ENCODE assay signal across 12 cellular contexts in the genomic region with DNA sequence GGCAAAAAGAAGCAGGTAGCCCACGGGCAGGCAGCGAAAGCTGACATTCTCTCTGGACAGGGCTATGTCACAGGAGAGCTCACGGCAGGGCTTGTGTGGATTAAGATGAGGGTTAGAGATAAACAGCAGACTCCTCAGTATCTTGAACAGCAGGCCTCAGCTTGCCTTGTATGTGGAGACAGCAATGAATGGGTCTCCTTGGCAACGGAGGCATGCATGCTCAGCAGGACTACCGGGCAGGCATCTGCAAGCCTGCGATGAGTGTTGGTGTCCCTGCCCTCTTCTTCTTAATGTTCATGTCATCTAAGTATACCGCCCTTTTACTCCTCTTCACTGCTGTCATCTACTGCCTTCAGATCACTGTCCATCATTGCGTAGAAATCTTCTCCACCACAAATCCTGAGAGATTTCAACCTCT.
DNase-seq lines count a peak whose midpoint lies in the region; ATAC-seq, FAIRE-seq and TF ChIP-seq lines count a peak whose summit lies in the region.
"Had no signal": no experiment of that assay in that cellular context is flagged by ENCODE, and none has a peak within 500 bp of the region (broad histone marks: within the 10 kb centered on the region; RNA-seq: fewer than 3 reads in every experiment).

No MANE protein-coding gene starts in this region.

- H4K20me1 ChIP-seq in smooth muscle cell (ENCODE audit: low read depth): no peaks in the 10 kb centered on the region

- H3K27me3 ChIP-seq in esophagus (ENCODE audit: control insufficient read depth in 1 of 2, insufficient read depth in 2 of 2, low read length in 2 of 2) (no peaks in the 10 kb centered on the region), smooth muscle cell (ENCODE audit: low read depth) (no peaks in the 10 kb centered on the region)
- H3K27me3 ChIP-seq: esophagus muscularis mucosa had no signal

- H3K79me2 ChIP-seq in smooth muscle cell (ENCODE audit: low read depth): no peaks in the 10 kb centered on the region

- peak overlapping the region; percentile 71 for H3K4me2 ChIP-seq in smooth muscle cell

- H3K9me3 ChIP-seq in esophagus (ENCODE audit: control insufficient read depth in 2 of 2, insufficient read depth in 1 of 2, low read depth in 1 of 2, low read length in 1 of 2) (no peaks in the 10 kb centered on the region), smooth muscle cell (replicated peaks; ENCODE audit: low read depth) (no peaks in the 10 kb centered on the region)
- H3K9me3 ChIP-seq: esophagus muscularis mucosa, lower lobe of right lung had no signal

- peak overlapping the region; percentile 58 for H3K9ac ChIP-seq in smooth muscle cell (ENCODE audit: low read depth)

- TF ChIP-seq CTCF in smooth muscle cell (IDR thresholded peaks at IDR 0.05; ENCODE audit: borderline replicate concordance, insufficient read depth, poor library complexity, severe bottlenecking): no peak

- WGBS in esophagus, 2 donors: 47 to 63% methylated on average over 8 of the region's 8 CpGs
- 16% methylated on average over 8 of the region's 8 CpGs for WGBS in smooth muscle cell (ENCODE audit: low lambda C conversion rate)

- no peak overlapping the region for H3K4me3 ChIP-seq in esophagus (ENCODE audit: low read depth in 1 of 2, low read length in 2 of 2)
- no peak overlapping the region for H3K4me3 ChIP-seq in smooth muscle cell
- H3K4me3 ChIP-seq: esophagus muscularis mucosa, lower lobe of right lung had no signal

- H3K36me3 ChIP-seq in esophagus (ENCODE audit: control insufficient read depth in 2 of 2, insufficient read depth in 2 of 2, low read length in 1 of 2) (no peaks in the 10 kb centered on the region), smooth muscle cell (ENCODE audit: low read depth) (no peaks in the 10 kb centered on the region)
- H3K36me3 ChIP-seq: esophagus muscularis mucosa, lower lobe of right lung had no signal

- peak overlapping the region; percentile 8 for H2AFZ ChIP-seq in smooth muscle cell (ENCODE audit: low read depth)

- DNase-seq in NCI-H1436 (lab: John Stamatoyannopoulos, UW): peak; percentile 8
- DNase-seq in NCI-H1436 treated with DMSO at 0.1 percent for 48 hours (lab: John Stamatoyannopoulos, UW): no peak
- DNase-seq in OCI-M1 (lab: John Stamatoyannopoulos, UW): peak; percentile 81
- DNase-seq in smooth muscle cell (lab: John Stamatoyannopoulos, UW; ENCODE audit: unreplicated experiment): no peak
- DNase-seq in GM19239 (ENCODE audit: insufficient read length, low spot score): no peak
- DNase-seq: activated CD4-positive, CD25-positive, alpha-beta regulatory T cell; lower lobe of right lung had no signal

- H3K27ac ChIP-seq in esophagus (ENCODE audit: low read depth in 2 of 2, low read length in 1 of 2) (peak overlapping the region; percentile 68 to 79), smooth muscle cell (ENCODE audit: low read depth) (peak overlapping the region; percentile 86)
- H3K27ac ChIP-seq: esophagus muscularis mucosa, lower lobe of right lung had no signal

- ATAC-seq in HG03175 (IDR thresholded peaks at IDR 0.05; ENCODE audit: unreplicated experiment) (no peak), HG03025 (IDR thresholded peaks at IDR 0.05; ENCODE audit: low FRiP score, unreplicated experiment) (no peak)

- peaks cover 0 to 10% of the 10 kb centered on the region in 2 donors for H3K4me1 ChIP-seq in esophagus (ENCODE audit: control insufficient read depth in 2 of 2, insufficient read depth in 2 of 2, low read length in 1 of 2)
- peaks cover 21% of the 10 kb centered on the region for H3K4me1 ChIP-seq in smooth muscle cell (ENCODE audit: low read depth)

- no peak for FAIRE-seq in GM19239 (lab: Jason Lieb, UNC)
- FAIRE-seq: A204.1 had no signal

- H3F3A ChIP-seq in smooth muscle cell (ENCODE audit: low read depth): peaks cover 3% of the 10 kb centered on the region

Comparison
In these comparisons a context has a peak if more than half of its experiments do, and no peak if none do; other contexts are left out.
1. DNase-seq: peak in NCI-H1436 (single experiment) and OCI-M1 (single experiment); none in NCI-H1436 treated with DMSO at 0.1 percent for 48 hours (single experiment), smooth muscle cell (single experiment) and GM19239 (single experiment).